Comparison of ENCODE assay signal across 8 cellular contexts in genomic region chr2:156400704-156401678, GRCh38. TPM values are rescaled to one million over a fixed set of nuclear protein-coding genes. Genes with fewer than 3 reads are reported as not detected.
DNase-seq lines count a peak whose midpoint lies in the region; ATAC-seq, FAIRE-seq and TF ChIP-seq lines count a peak whose summit lies in the region.

No MANE protein-coding gene starts in this region.

- H3K4me3 ChIP-seq in AG09309 (ENCODE audit: control insufficient read depth, low read depth, low read length): peak overlapping the region; percentile 55
- H3K4me3 ChIP-seq in choroid plexus epithelial cell (ENCODE audit: low read depth, low read length): peak overlapping the region; percentile 86
- H3K4me3 ChIP-seq in kidney (ENCODE audit: low read length in 2 of 2): peak overlapping the region; percentile 65 to 93

- peak overlapping the region; percentile 80 to 94 for H3K27ac ChIP-seq in kidney (ENCODE audit: low read depth in 2 of 2, low read length in 2 of 2)

- peak; percentile 71 for ATAC-seq in GM19035 (IDR thresholded peaks at IDR 0.05; ENCODE audit: unreplicated experiment)
- ATAC-seq in HG03354 (IDR thresholded peaks at IDR 0.05; ENCODE audit: poor library complexity, severe bottlenecking, unreplicated experiment): peak; percentile 69

- H3K9me3 ChIP-seq in kidney (ENCODE audit: control insufficient read depth in 1 of 2, low read length in 2 of 2): no peaks in the 10 kb centered on the region

- no peaks in the 10 kb centered on the region for H3K36me3 ChIP-seq in kidney (ENCODE audit: control insufficient read depth in 1 of 2, insufficient read depth in 2 of 2, low read length in 2 of 2)

- TF ChIP-seq CTCF in AG09309 (IDR thresholded peaks at IDR 0.05; ENCODE audit: control insufficient read depth, insufficient read depth, low read depth, low read length, missing control alignments): no peak
- no peak for TF ChIP-seq CTCF in choroid plexus epithelial cell (conservative IDR thresholded peaks at IDR 0.05; ENCODE audit: low read depth, low read length)
- no peak for TF ChIP-seq CTCF in kidney (IDR thresholded peaks at IDR 0.05; ENCODE audit: borderline replicate concordance, extremely low read depth, insufficient read depth)

- peak; percentile 95 for FAIRE-seq in kidney (lab: Jason Lieb, UNC)

- DNase-seq in AG09309 (ENCODE audit: low read depth): peak; percentile 58
- peak; percentile 79 for DNase-seq in NCI-H446 treated with DMSO at 0.1 percent for 48 hours (lab: John Stamatoyannopoulos, UW)
- peak; percentile 66 to 75 for DNase-seq in activated CD4-positive, alpha-beta T cell treated with anti-CD3 and anti-CD28 coated beads for 24 hours (ENCODE audit: low read depth in 2 of 2)
- DNase-seq in choroid plexus epithelial cell (ENCODE audit: low read depth): peak; percentile 91
- DNase-seq in kidney: peak; percentile 88
- DNase-seq in stimulated activated CD4-positive, alpha-beta T cell treated with anti-CD3 and anti-CD28 coated beads, Interleukin-12 subunit alpha, Interleukin-12 subunit beta, amount 100 ng/mL, for 48 hours (ENCODE audit: low read depth in 2 of 3, low spot score in 1 of 3): peak; percentile 65 to 90 (median 70)

- intact Hi-C loops in kidney (cut with DNase I): no loop called here

- peaks cover 2 to 6% of the 10 kb centered on the region in 2 donors for H3K4me1 ChIP-seq in kidney (ENCODE audit: control insufficient read depth in 1 of 2, insufficient read depth in 1 of 2, low read depth in 1 of 2, low read length in 2 of 2)

- peak overlapping the region; percentile 27 to 99 for H3K9ac ChIP-seq in kidney (ENCODE audit: low read length in 2 of 2)

RNA-seq across cellular contexts. Expression of gene GPD2, which starts 35.2 kb away (rescaled TPM):
- total RNA-seq in kidney: 32.3 TPM
- 6.2 TPM for polyA plus RNA-seq in kidney (ENCODE audit: insufficient read depth, low read depth, low replicate concordance)

Comparison
In these comparisons a context has a peak if more than half of its experiments do, and no peak if none do; other contexts are left out.
1. Peak in every context shown above with its lines: DNase-seq, ATAC-seq, H3K4me3 ChIP-seq and H3K27ac ChIP-seq.